ENCODE assay signal across 12 cellular contexts in genomic region chr2:161245671-161246070, GRCh38.
A peak's percentile ranks its signal among the peaks of the same experiment; 100 is the strongest.
DNase-seq lines count a peak whose midpoint lies in the region; ATAC-seq and TF ChIP-seq lines count a peak whose summit lies in the region.
"Had no signal": no experiment of that assay in that cellular context is flagged by ENCODE, and none has a peak within 500 bp of the region (broad histone marks: within the 10 kb centered on the region; RNA-seq: fewer than 3 reads in every experiment).

No MANE protein-coding gene starts in this region.

- H3K4me1 Mint-ChIP-seq in central memory CD8-positive, alpha-beta T cell, result peaks cover 50% of the 10 kb centered on the region
- peaks cover 36% of the 10 kb centered on the region for H3K4me1 Mint-ChIP-seq in neural progenitor cell

- BruUV-seq in OCI-LY7 (replicated peaks; lab: Mats Ljungman, UMichigan), result TSS peak; percentile 63

- no peak for ATAC-seq in central memory CD8-positive, alpha-beta T cell (replicated peaks; ENCODE audit: extremely low read depth, poor library complexity, severe bottlenecking)
- no peak for ATAC-seq in HG03469 (IDR thresholded peaks at IDR 0.05; ENCODE audit: unreplicated experiment)
- no peak for ATAC-seq in activated CD4-positive, CD25-positive, alpha-beta regulatory T cell treated with anti-CD3 and anti-CD28 coated beads, Interleukin-2, amount 50 U/mL, for 24 hours

- peak overlapping the region; percentile 65 for H3K27ac ChIP-seq in OCI-LY7 (ENCODE audit: low read depth, low read length, poor library complexity, severe bottlenecking)
- no peak overlapping the region for H3K27ac ChIP-seq in neural progenitor cell
- H3K27ac ChIP-seq in ascending aorta, result no peak overlapping the region
- H3K27ac ChIP-seq: sigmoid colon had no signal

- peak overlapping the region; percentile 95 for H3K27ac Mint-ChIP-seq in central memory CD8-positive, alpha-beta T cell (ENCODE audit: low read depth)
- H3K27ac Mint-ChIP-seq in neural progenitor cell, result no peak overlapping the region

- intact Hi-C loops in OCI-LY7 (cut with micrococcal nuclease; ENCODE audit: unreplicated experiment), result loop anchor here (2.0 to 10.0 kb wide), 3 partner anchors 63 to 841 kb away; partner anchors contain the start of genes PSMD14 and TANK
- intact Hi-C loops in ascending aorta (cut with DNase I), result no loop called here

- no peaks in the 10 kb centered on the region for H3K27me3 Mint-ChIP-seq in central memory CD8-positive, alpha-beta T cell
- H3K27me3 Mint-ChIP-seq in neural progenitor cell (ENCODE audit: insufficient read depth, low read depth), result peaks cover 16% of the 10 kb centered on the region

- H4K20me1 ChIP-seq in OCI-LY7 (ENCODE audit: insufficient read depth, low read length) (no peaks in the 10 kb centered on the region), neural progenitor cell (ENCODE audit: low read depth) (no peaks in the 10 kb centered on the region)

- H3K4me3 ChIP-seq in GM12875 (ENCODE audit: low read depth, low read length) (peak overlapping the region; percentile 18), OCI-LY7 (ENCODE audit: low read depth, low read length, poor library complexity, severe bottlenecking) (peak overlapping the region; percentile 73), neural progenitor cell (peak overlapping the region; percentile 37), ascending aorta (no peak overlapping the region)

- TF ChIP-seq CTCF in GM12875 (IDR thresholded peaks at IDR 0.05; ENCODE audit: borderline replicate concordance, insufficient read depth, low read depth, low read length), result no peak
- TF ChIP-seq CTCF in OCI-LY7 (conservative IDR thresholded peaks at IDR 0.05; ENCODE audit: low read length), result no peak
- TF ChIP-seq CTCF in neural progenitor cell (IDR thresholded peaks at IDR 0.05), result no peak
- no peak for TF ChIP-seq CTCF in ascending aorta (IDR thresholded peaks at IDR 0.05)

- POLR2A ChIA-PET in OCI-LY7 (lab: Charles Lee), result interaction anchor here (0.6 to 6.5 kb wide), 13 partner anchors 8 to 156 kb away, joined by 3 to 76 read pairs (median 5); partner anchors contain the start of gene PSMD14

- CTCF ChIA-PET in OCI-LY7 (lab: Charles Lee; ENCODE audit: unreplicated experiment), result interaction anchor here (1.9 kb wide), 1 partner anchor 21 kb away, joined by 4 read pairs; no protein-coding TSS in a partner anchor

- H3K79me2 ChIP-seq in OCI-LY7 (ENCODE audit: insufficient read depth, low read depth, low read length), result peaks cover 16% of the 10 kb centered on the region; the same call in 1 of the 2 replicates
- H3K79me2 ChIP-seq in neural progenitor cell (ENCODE audit: low read depth), result no peaks in the 10 kb centered on the region

- no peak overlapping the region for H3K9ac ChIP-seq in neural progenitor cell

- H3K36me3 Mint-ChIP-seq in central memory CD8-positive, alpha-beta T cell (ENCODE audit: insufficient read depth), result peaks cover 3% of the 10 kb centered on the region
- H3K36me3 Mint-ChIP-seq in neural progenitor cell, result peaks cover 1% of the 10 kb centered on the region

- H3K36me3 ChIP-seq in OCI-LY7 (ENCODE audit: insufficient read depth, low read length) (no peaks in the 10 kb centered on the region; the same call in 1 of the 2 replicates), neural progenitor cell (no peaks in the 10 kb centered on the region), ascending aorta (no peaks in the 10 kb centered on the region)
- H3K36me3 ChIP-seq: sigmoid colon had no signal

- no peak for DNase-seq in OCI-LY7 (ENCODE audit: low spot score)
- no peak for DNase-seq in central memory CD8-positive, alpha-beta T cell (ENCODE audit: low spot score in 2 of 2)
- no peak for DNase-seq in neural progenitor cell (ENCODE audit: low spot score)
- DNase-seq in ascending aorta (ENCODE audit: low spot score in 2 of 2), result no peak
- DNase-seq in NCI-H1694 treated with DMSO at 0.1 percent for 48 hours (lab: John Stamatoyannopoulos, UW), result no peak
- DNase-seq: hypothalamus, NCI-H1436 treated with DMSO at 0.1 percent for 48 hours, sigmoid colon, T1000 had no signal

- H2AFZ ChIP-seq in OCI-LY7 (ENCODE audit: low read length) (no peak overlapping the region), neural progenitor cell (replicated peaks) (no peak overlapping the region)

- H3K27me3 ChIP-seq in neural progenitor cell (peaks cover 21% of the 10 kb centered on the region), ascending aorta (no peaks in the 10 kb centered on the region)

- peaks cover 43% of the 10 kb centered on the region for H3F3A ChIP-seq in neural progenitor cell (ENCODE audit: low read depth)

- no peaks in the 10 kb centered on the region for H3K9me3 ChIP-seq in OCI-LY7 (ENCODE audit: low read length)
- no peaks in the 10 kb centered on the region for H3K9me3 ChIP-seq in neural progenitor cell (ENCODE audit: low read depth)
- H3K9me3 ChIP-seq in ascending aorta, result no peaks in the 10 kb centered on the region
- H3K9me3 ChIP-seq: sigmoid colon had no signal

- no peaks in the 10 kb centered on the region for H3K9me2 ChIP-seq in OCI-LY7 (ENCODE audit: insufficient read depth, low read length)

- peak overlapping the region; percentile 83 for H3K4me3 Mint-ChIP-seq in central memory CD8-positive, alpha-beta T cell
- no peak overlapping the region for H3K4me3 Mint-ChIP-seq in neural progenitor cell

- H3K9me3 Mint-ChIP-seq in central memory CD8-positive, alpha-beta T cell, result no peaks in the 10 kb centered on the region
- no peaks in the 10 kb centered on the region for H3K9me3 Mint-ChIP-seq in neural progenitor cell

- H3K4me1 ChIP-seq in OCI-LY7 (ENCODE audit: insufficient read depth, low read length, poor library complexity, severe bottlenecking) (peaks cover 41% of the 10 kb centered on the region), neural progenitor cell (peaks cover 60% of the 10 kb centered on the region), ascending aorta (no peaks in the 10 kb centered on the region)
- H3K4me1 ChIP-seq: sigmoid colon had no signal

- H3K4me2 ChIP-seq in OCI-LY7 (ENCODE audit: low read length) (peak overlapping the region; percentile 85), neural progenitor cell (peak overlapping the region; percentile 73)

Comparison
In these comparisons a context has a peak if more than half of its experiments do, and no peak if none do; other contexts are left out.
1. H3K4me3 ChIP-seq: peak in GM12875 (single experiment), OCI-LY7 (single experiment) and neural progenitor cell (single experiment); none in ascending aorta (0 of 2).